Comparison of ENCODE assay signal across 1 cellular context in the genomic region with DNA sequence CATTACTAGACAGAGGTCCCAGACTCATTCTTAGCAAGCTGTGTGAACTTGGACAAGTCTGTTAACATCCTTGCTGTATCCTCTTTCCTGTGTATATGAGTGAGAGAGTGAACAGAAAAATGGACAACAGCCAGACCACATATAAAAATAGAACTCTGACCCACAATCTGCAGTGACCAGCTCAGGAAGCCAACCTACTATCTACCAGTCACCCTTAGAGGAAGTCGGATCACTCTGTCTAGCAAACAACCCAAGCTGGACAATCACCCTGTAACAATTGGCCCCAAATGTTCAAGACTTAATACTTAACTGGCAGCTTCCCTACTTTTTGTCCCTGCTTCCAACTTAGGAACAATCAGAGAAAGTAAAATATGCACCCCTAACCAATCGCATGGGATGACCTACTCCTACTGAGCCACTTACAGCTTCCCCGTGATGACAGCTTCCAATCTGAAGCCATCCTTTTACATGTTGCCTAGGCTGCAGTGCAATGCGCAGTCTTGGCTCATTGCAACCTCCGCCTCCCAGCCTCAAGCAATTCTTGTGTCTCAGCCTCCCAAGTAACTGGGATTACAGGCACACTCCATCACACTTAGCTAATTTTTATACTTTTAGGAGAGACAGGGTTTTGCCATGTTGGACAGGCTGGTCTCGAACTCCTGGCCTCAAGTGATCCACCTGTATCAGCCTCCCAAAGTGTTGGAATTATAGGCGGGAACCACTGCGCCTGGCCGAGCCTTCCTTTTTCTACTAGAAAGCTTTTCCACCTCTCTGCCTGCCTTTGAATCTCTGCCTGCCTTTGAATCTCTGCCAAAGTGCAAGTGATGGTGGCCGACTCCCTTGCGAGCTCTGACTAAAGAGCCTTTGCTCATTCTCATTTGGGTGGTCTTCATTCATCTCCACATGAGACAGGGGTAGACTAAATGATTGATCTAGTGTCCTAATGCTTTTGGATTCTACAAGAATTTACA.
TF ChIP-seq lines count a peak whose summit lies in the region.

No MANE protein-coding gene starts in this region.

TF ChIP-seq in SK-N-SH, 30 proteins besides CTCF, POLR2A, EP300 and RAD21 (continued from another document):
- TF ChIP-seq, protein P1, sequence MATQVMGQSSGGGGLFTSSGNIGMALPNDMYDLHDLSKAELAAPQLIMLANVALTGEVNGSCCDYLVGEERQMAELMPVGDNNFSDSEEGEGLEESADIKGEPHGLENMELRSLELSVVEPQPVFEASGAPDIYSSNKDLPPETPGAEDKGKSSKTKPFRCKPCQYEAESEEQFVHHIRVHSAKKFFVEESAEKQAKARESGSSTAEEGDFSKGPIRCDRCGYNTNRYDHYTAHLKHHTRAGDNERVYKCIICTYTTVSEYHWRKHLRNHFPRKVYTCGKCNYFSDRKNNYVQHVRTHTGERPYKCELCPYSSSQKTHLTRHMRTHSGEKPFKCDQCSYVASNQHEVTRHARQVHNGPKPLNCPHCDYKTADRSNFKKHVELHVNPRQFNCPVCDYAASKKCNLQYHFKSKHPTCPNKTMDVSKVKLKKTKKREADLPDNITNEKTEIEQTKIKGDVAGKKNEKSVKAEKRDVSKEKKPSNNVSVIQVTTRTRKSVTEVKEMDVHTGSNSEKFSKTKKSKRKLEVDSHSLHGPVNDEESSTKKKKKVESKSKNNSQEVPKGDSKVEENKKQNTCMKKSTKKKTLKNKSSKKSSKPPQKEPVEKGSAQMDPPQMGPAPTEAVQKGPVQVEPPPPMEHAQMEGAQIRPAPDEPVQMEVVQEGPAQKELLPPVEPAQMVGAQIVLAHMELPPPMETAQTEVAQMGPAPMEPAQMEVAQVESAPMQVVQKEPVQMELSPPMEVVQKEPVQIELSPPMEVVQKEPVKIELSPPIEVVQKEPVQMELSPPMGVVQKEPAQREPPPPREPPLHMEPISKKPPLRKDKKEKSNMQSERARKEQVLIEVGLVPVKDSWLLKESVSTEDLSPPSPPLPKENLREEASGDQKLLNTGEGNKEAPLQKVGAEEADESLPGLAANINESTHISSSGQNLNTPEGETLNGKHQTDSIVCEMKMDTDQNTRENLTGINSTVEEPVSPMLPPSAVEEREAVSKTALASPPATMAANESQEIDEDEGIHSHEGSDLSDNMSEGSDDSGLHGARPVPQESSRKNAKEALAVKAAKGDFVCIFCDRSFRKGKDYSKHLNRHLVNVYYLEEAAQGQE (IDR thresholded peaks at IDR 0.05; ENCODE audit: low read depth, low read length), result no peak
- TF ChIP-seq NFIC (IDR thresholded peaks at IDR 0.05; ENCODE audit: borderline replicate concordance), result peak; percentile 76
- no peak for TF ChIP-seq GATA2 (CRISPR knock-in tag; IDR thresholded peaks at IDR 0.05)
- peak; percentile 94 for TF ChIP-seq MEF2A (IDR thresholded peaks at IDR 0.05; ENCODE audit: borderline replicate concordance, low read depth)
- no peak for TF ChIP-seq MXI1 (IDR thresholded peaks at IDR 0.05; ENCODE audit: low read depth, low read length)
- TF ChIP-seq GABPA (IDR thresholded peaks at IDR 0.05; ENCODE audit: low read depth), result no peak
- TF ChIP-seq IRF3 (IDR thresholded peaks at IDR 0.05; ENCODE audit: low read depth, low read length), result no peak
- 0 out of 2 replicates have a peak, but pooled peaks have one; percentile 30 for TF ChIP-seq TEAD4 (IDR thresholded peaks at IDR 0.05; ENCODE audit: borderline replicate concordance, insufficient read depth)
- TF ChIP-seq YY1 (IDR thresholded peaks at IDR 0.05; ENCODE audit: low read depth), result no peak
- TF ChIP-seq FOSL2 (IDR thresholded peaks at IDR 0.05; ENCODE audit: borderline replicate concordance, low read depth), result peak; percentile 34; the same call in 1 of the 2 replicates
- TF ChIP-seq USF2 (IDR thresholded peaks at IDR 0.05; ENCODE audit: borderline replicate concordance, low read depth, low read length), result no peak
